24 cellular contexts compared by ENCODE assay signal in the genomic region with DNA sequence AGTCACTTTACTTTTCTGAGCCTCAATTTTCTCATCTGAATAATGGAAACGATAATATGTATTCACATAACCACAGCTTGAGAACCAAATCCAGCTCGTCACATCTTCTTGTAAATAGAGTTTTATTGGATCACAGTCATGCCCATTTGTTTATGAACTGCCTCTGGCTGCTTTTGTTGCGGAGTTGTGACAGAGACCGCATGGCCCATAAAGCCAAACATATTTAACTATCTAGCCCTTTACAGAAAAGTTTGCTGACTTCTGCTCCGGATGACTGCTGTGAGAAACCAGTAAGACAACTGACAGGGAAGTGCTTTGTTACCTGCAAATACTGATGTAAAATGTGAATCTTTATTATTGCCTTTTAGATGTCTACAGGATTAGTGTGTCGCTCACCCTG.
"Had no signal": no experiment of that assay in that cellular context is flagged by ENCODE, and none has a peak within 500 bp of the region (broad histone marks: within the 10 kb centered on the region; RNA-seq: fewer than 3 reads in every experiment).

No MANE protein-coding gene starts in this region.

- H3K9ac ChIP-seq: KMS-11 had no signal

- H3K4me3 Mint-ChIP-seq: IgD-negative memory B cell had no signal

- H3K9me3 ChIP-seq: SJSA1 had no signal

- H3K4me3 ChIP-seq: K562, SJSA1, SK-N-MC had no signal

- H3K9me3 Mint-ChIP-seq: IgD-negative memory B cell had no signal

- DNase-seq: Kasumi-1, MV-4-11, NCI-H1092, NCI-H1105 treated with DMSO at 0.1 percent for 48 hours, NCI-H1417 treated with DMSO at 0.1 percent for 48 hours, NCI-H146, NCI-H1694 treated with DMSO at 0.1 percent for 48 hours, NCI-H1930, NCI-H2081, NCI-H2107, NCI-H226, NCI-H446, NCI-H510A, NCI-H524 treated with DMSO at 0.1 percent for 48 hours, NCI-H69, NCI-H774, Right ventricle myocardium superior, RPMI8226, SIG-M5 had no signal

- H3K36me3 Mint-ChIP-seq: IgD-negative memory B cell had no signal

- ATAC-seq: K562 had no signal

- H3K27ac ChIP-seq: KMS-11, SJSA1, SK-N-MC had no signal

- H3K36me3 ChIP-seq: SJSA1 had no signal

- H3K4me1 ChIP-seq: SJSA1 had no signal

- H3K27ac Mint-ChIP-seq: IgD-negative memory B cell had no signal
